In genomic region chr4:57312296-57312695, GRCh38 we compare ENCODE assay signal across 32 cellular contexts.
DNase-seq lines count a peak whose midpoint lies in the region; ATAC-seq and TF ChIP-seq lines count a peak whose summit lies in the region.
"Had no signal": no experiment of that assay in that cellular context is flagged by ENCODE, and none has a peak within 500 bp of the region (broad histone marks: within the 10 kb centered on the region; RNA-seq: fewer than 3 reads in every experiment).

No MANE protein-coding gene starts in this region.

- no peak overlapping the region for H3K9ac ChIP-seq in mammary epithelial cell (ENCODE audit: insufficient read depth, low read length)
- no peak overlapping the region for H3K9ac ChIP-seq in trophoblast cell (ENCODE audit: low read length)
- H3K9ac ChIP-seq: BLaER1; BLaER1 treated with 17β-estradiol and CSF1 and Interleukin-3, amounts not matched to agents 10 nM and 100 nM had no signal

- in situ Hi-C loops in mammary epithelial cell (cut with MboI; ENCODE audit: low sequenced_read_pairs in 2 of 2) = no loop called here

- H3K79me2 ChIP-seq in mammary epithelial cell (ENCODE audit: insufficient read depth, low read length) (no peaks in the 10 kb centered on the region), trophoblast cell (ENCODE audit: control insufficient read depth, insufficient read depth, low read length, poor library complexity) (no peaks in the 10 kb centered on the region)

- H3K36me3 ChIP-seq in mammary epithelial cell (ENCODE audit: insufficient read depth, low read length) (no peaks in the 10 kb centered on the region), trophoblast cell (ENCODE audit: control insufficient read depth in 1 of 2, insufficient read depth in 2 of 2, low read length in 2 of 2) (no peaks in the 10 kb centered on the region)
- H3K36me3 ChIP-seq: BE2C; BLaER1; BLaER1 treated with 17β-estradiol and CSF1 and Interleukin-3, amounts not matched to agents 10 nM and 100 nM had no signal

- H3K4me3 ChIP-seq in mammary epithelial cell (replicated peaks in 1 of 3; ENCODE audit: insufficient read depth in 1 of 3, low read depth in 2 of 3, low read length in 3 of 3) (no peak overlapping the region), trophoblast cell (ENCODE audit: low read depth, low read length) (no peak overlapping the region)
- H3K4me3 ChIP-seq: A549; BLaER1; BLaER1 treated with 17β-estradiol and CSF1 and Interleukin-3, amounts not matched to agents 10 nM and 100 nM had no signal

- WGBS in mammary epithelial cell (ENCODE audit: low coverage, missing lambda C conversion rate) = 13% methylated on average over 1 of the region's 1 CpG
- no CpG with 5 or more reads among the region's 1 CpG for WGBS in trophoblast cell (ENCODE audit: extremely low coverage, insufficient coverage, insufficient read length)

- H3K4me3 Mint-ChIP-seq in MCF 10A (ENCODE audit: unreplicated experiment) = no peak overlapping the region
- H3K4me3 Mint-ChIP-seq in stimulated activated effector memory CD8-positive, alpha-beta T cell treated with anti-CD3 and anti-CD28 coated beads, Interleukin-12 subunit alpha, Interleukin-12 subunit beta, amount 100 ng/mL, for 72 hours = no peak overlapping the region
- H3K4me3 Mint-ChIP-seq: B cell; CD14-positive monocyte; CD4-positive, alpha-beta memory T cell; CD4-positive, alpha-beta T cell; CD4-positive, CD25-positive, alpha-beta regulatory T cell; CD8-positive, alpha-beta memory T cell; CD8-positive, alpha-beta T cell had no signal

- H2BK12ac ChIP-seq in trophoblast cell (ENCODE audit: low read length) = no peak overlapping the region

- H3K14ac ChIP-seq in trophoblast cell (ENCODE audit: low read length) = no peak overlapping the region

- dilution Hi-C loops in mammary epithelial cell (cut with HindIII; ENCODE audit: low sequenced_read_pairs) = no loop called here

- H3K23ac ChIP-seq in trophoblast cell (ENCODE audit: low read length) = no peak overlapping the region

- TF ChIP-seq CTCF in MCF 10A (IDR thresholded peaks at IDR 0.05; ENCODE audit: unreplicated experiment) (no peak), mammary epithelial cell (conservative IDR thresholded peaks at IDR 0.05 in 1 of 2, IDR thresholded peaks at IDR 0.05 in 1 of 2; ENCODE audit: extremely low read depth in 1 of 2, insufficient read depth in 1 of 2, low read depth in 1 of 2, low read length in 2 of 2) (no peak)

- DNase-seq in MCF 10A (ENCODE audit: unreplicated experiment) (no peak), mammary epithelial cell (no peak), ELF-1 (ENCODE audit: low read depth, low spot score) (peak; percentile 29), trophoblast cell (peak; percentile 54 to 86)
- DNase-seq in stimulated activated effector memory CD8-positive, alpha-beta T cell treated with anti-CD3 and anti-CD28 coated beads, Interleukin-12 subunit alpha, Interleukin-12 subunit beta, amount 100 ng/mL, for 72 hours (ENCODE audit: low spot score in 2 of 2) = no peak
- DNase-seq: 8988T; ACHN; AML-193; BE2C; C1 segment of cervical spinal cord; Caco-2; Calu3; CD4-positive, alpha-beta memory T cell; CD4-positive, alpha-beta T cell; CD4-positive, CD25-positive, alpha-beta regulatory T cell; CD8-positive, alpha-beta memory T cell; CD8-positive, alpha-beta T cell; COR-L47; DMS 273 treated with DMSO at 0.1 percent for 48 hours; DMS153; DMS53; DMS79; DND-41; EL had no signal

- CTCF ChIA-PET in MCF 10A (lab: Yijun Ruan, JAX) = interaction anchor here (0.6 to 0.7 kb wide), 2 partner anchors 23 to 1199 kb away, joined by 3 read pairs; no protein-coding TSS in a partner anchor
- CTCF ChIA-PET in mammary epithelial cell (lab: Charles Lee; ENCODE audit: low non-redundant PET) = no interaction called here

- POLR2A ChIA-PET in MCF 10A (lab: Yijun Ruan, JAX) = no interaction called here

- H4K20me1 ChIP-seq in mammary epithelial cell (ENCODE audit: insufficient read depth, low read length) = no peaks in the 10 kb centered on the region
- H4K20me1 ChIP-seq: BLaER1; BLaER1 treated with 17β-estradiol and CSF1 and Interleukin-3, amounts not matched to agents 10 nM and 100 nM had no signal

- no peak overlapping the region for H3K18ac ChIP-seq in trophoblast cell (ENCODE audit: low read length)

- H3K27me3 Mint-ChIP-seq in MCF 10A (ENCODE audit: insufficient read depth, unreplicated experiment) = no peaks in the 10 kb centered on the region
- H3K27me3 Mint-ChIP-seq: B cell; CD4-positive, alpha-beta memory T cell; CD4-positive, CD25-positive, alpha-beta regulatory T cell had no signal

- no peak overlapping the region for H2AK5ac ChIP-seq in trophoblast cell (ENCODE audit: low read length)

- peaks cover 3% of the 10 kb centered on the region for H3K79me1 ChIP-seq in trophoblast cell (ENCODE audit: low read length)

- peak overlapping the region; percentile 10 for H3K27ac Mint-ChIP-seq in MCF 10A (ENCODE audit: low read depth, unreplicated experiment)
- H3K27ac Mint-ChIP-seq in stimulated activated effector memory CD8-positive, alpha-beta T cell treated with anti-CD3 and anti-CD28 coated beads, Interleukin-12 subunit alpha, Interleukin-12 subunit beta, amount 100 ng/mL, for 72 hours = no peak overlapping the region
- H3K27ac Mint-ChIP-seq: B cell; CD4-positive, alpha-beta memory T cell; CD4-positive, alpha-beta T cell; CD4-positive, CD25-positive, alpha-beta regulatory T cell; CD8-positive, alpha-beta memory T cell; CD8-positive, alpha-beta T cell had no signal

- H3K9me3 Mint-ChIP-seq in MCF 10A (ENCODE audit: unreplicated experiment) = no peaks in the 10 kb centered on the region
- H3K9me3 Mint-ChIP-seq in stimulated activated effector memory CD8-positive, alpha-beta T cell treated with anti-CD3 and anti-CD28 coated beads, Interleukin-12 subunit alpha, Interleukin-12 subunit beta, amount 100 ng/mL, for 72 hours = peaks cover 7% of the 10 kb centered on the region

- H3K27ac ChIP-seq in mammary epithelial cell (ENCODE audit: insufficient read depth, low read depth, low read length) (no peak overlapping the region), trophoblast cell (ENCODE audit: low read depth, low read length) (no peak overlapping the region)
- H3K27ac ChIP-seq: 22Rv1; A549; BLaER1; BLaER1 treated with 17β-estradiol and CSF1 and Interleukin-3, amounts not matched to agents 10 nM and 100 nM; C4-2B had no signal

- no TSS peak for BruUV-seq in MCF 10A (replicated peaks; lab: Mats Ljungman, UMichigan)
- no TSS peak for BruUV-seq in mammary epithelial cell (replicated peaks; lab: Mats Ljungman, UMichigan)

- H3K4me1 Mint-ChIP-seq in MCF 10A (ENCODE audit: insufficient read depth, unreplicated experiment) = peaks cover 18% of the 10 kb centered on the region
- H3K4me1 Mint-ChIP-seq in stimulated activated effector memory CD8-positive, alpha-beta T cell treated with anti-CD3 and anti-CD28 coated beads, Interleukin-12 subunit alpha, Interleukin-12 subunit beta, amount 100 ng/mL, for 72 hours = no peaks in the 10 kb centered on the region
- H3K4me1 Mint-ChIP-seq: B cell; CD14-positive monocyte; CD4-positive, alpha-beta memory T cell; CD4-positive, CD25-positive, alpha-beta regulatory T cell; CD8-positive, alpha-beta memory T cell had no signal

- H3K4ac ChIP-seq in trophoblast cell (ENCODE audit: low read depth, low read length) = no peak overlapping the region

- H2BK5ac ChIP-seq in trophoblast cell (ENCODE audit: low read depth, low read length, poor library complexity) = peak overlapping the region; percentile 55

- H3K9me3 ChIP-seq in mammary epithelial cell (replicated peaks; ENCODE audit: insufficient read depth, low read length) (no peaks in the 10 kb centered on the region), trophoblast cell (ENCODE audit: insufficient read depth, low read depth, low read length) (no peaks in the 10 kb centered on the region)
- H3K9me3 ChIP-seq: A549; BE2C; BLaER1; BLaER1 treated with 17β-estradiol and CSF1 and Interleukin-3, amounts not matched to agents 10 nM and 100 nM; Caco-2 had no signal

- H3K27me3 ChIP-seq in mammary epithelial cell (ENCODE audit: insufficient read depth, low read length) (no peaks in the 10 kb centered on the region), trophoblast cell (ENCODE audit: insufficient read depth, low read length) (no peaks in the 10 kb centered on the region)
- H3K27me3 ChIP-seq: BE2C; BLaER1; BLaER1 treated with 17β-estradiol and CSF1 and Interleukin-3, amounts not matched to agents 10 nM and 100 nM had no signal

- ATAC-seq in HG03520 (IDR thresholded peaks at IDR 0.05; ENCODE audit: unreplicated experiment) = no peak
- no peak for ATAC-seq in stimulated activated effector memory CD8-positive, alpha-beta T cell treated with anti-CD3 and anti-CD28 coated beads, Interleukin-12 subunit alpha, Interleukin-12 subunit beta, amount 100 ng/mL, for 72 hours
- ATAC-seq: A549; CD8-positive, alpha-beta T cell had no signal

- H2BK120ac ChIP-seq in trophoblast cell (ENCODE audit: insufficient read depth, low read length, poor library complexity) = peak overlapping the region; percentile 58

- H4K91ac ChIP-seq in trophoblast cell (ENCODE audit: low read depth, low read length) = no peak overlapping the region

- H3K4me1 ChIP-seq in mammary epithelial cell (ENCODE audit: insufficient read depth, low read length) (no peaks in the 10 kb centered on the region), trophoblast cell (ENCODE audit: control insufficient read depth in 1 of 2, insufficient read depth in 2 of 2, low read length in 2 of 2) (peaks cover 5% of the 10 kb centered on the region in 2 experiments)
- H3K4me1 ChIP-seq: A549; BE2C; BLaER1; BLaER1 treated with 17β-estradiol and CSF1 and Interleukin-3, amounts not matched to agents 10 nM and 100 nM; Caco-2 had no signal

- H3K4me2 ChIP-seq in mammary epithelial cell (ENCODE audit: insufficient read depth, low read depth, low read length) (no peak overlapping the region), trophoblast cell (ENCODE audit: low read length) (no peak overlapping the region)
- H3K4me2 ChIP-seq: A549; BLaER1; BLaER1 treated with 17β-estradiol and CSF1 and Interleukin-3, amounts not matched to agents 10 nM and 100 nM had no signal

- intact Hi-C loops in MCF 10A (cut with micrococcal nuclease) = no loop called here
- intact Hi-C loops in mammary epithelial cell (cut with micrococcal nuclease) = no loop called here

- no peak overlapping the region for H4K8ac ChIP-seq in trophoblast cell (ENCODE audit: low read depth, low read length)

- H2AFZ ChIP-seq in mammary epithelial cell (ENCODE audit: low read depth, low read length) = no peak overlapping the region
- no peak overlapping the region for H2AFZ ChIP-seq in trophoblast cell (ENCODE audit: insufficient read depth, low read length, poor library complexity)

- H3K36me3 Mint-ChIP-seq in MCF 10A (ENCODE audit: insufficient read depth, unreplicated experiment) = peaks cover 6% of the 10 kb centered on the region
- no peaks in the 10 kb centered on the region for H3K36me3 Mint-ChIP-seq in stimulated activated effector memory CD8-positive, alpha-beta T cell treated with anti-CD3 and anti-CD28 coated beads, Interleukin-12 subunit alpha, Interleukin-12 subunit beta, amount 100 ng/mL, for 72 hours
- H3K36me3 Mint-ChIP-seq: CD14-positive monocyte; CD4-positive, alpha-beta memory T cell; CD4-positive, CD25-positive, alpha-beta regulatory T cell; CD8-positive, alpha-beta T cell had no signal

- no peak overlapping the region for H4K12ac ChIP-seq in trophoblast cell (ENCODE audit: low read depth, low read length)

Comparison
In these comparisons a context has a peak if more than half of its experiments do, and no peak if none do; other contexts are left out.
1. DNase-seq: peak in ELF-1 (single experiment) and trophoblast cell (2 of 2); none in MCF 10A (single experiment), mammary epithelial cell (single experiment) and stimulated activated effector memory CD8-positive, alpha-beta T cell treated with anti-CD3 and anti-CD28 coated beads, Interleukin-12 subunit alpha, Interleukin-12 subunit beta, amount 100 ng/mL, for 72 hours (0 of 2).